Comparison of ENCODE assay signal across 18 cellular contexts in the genomic region with DNA sequence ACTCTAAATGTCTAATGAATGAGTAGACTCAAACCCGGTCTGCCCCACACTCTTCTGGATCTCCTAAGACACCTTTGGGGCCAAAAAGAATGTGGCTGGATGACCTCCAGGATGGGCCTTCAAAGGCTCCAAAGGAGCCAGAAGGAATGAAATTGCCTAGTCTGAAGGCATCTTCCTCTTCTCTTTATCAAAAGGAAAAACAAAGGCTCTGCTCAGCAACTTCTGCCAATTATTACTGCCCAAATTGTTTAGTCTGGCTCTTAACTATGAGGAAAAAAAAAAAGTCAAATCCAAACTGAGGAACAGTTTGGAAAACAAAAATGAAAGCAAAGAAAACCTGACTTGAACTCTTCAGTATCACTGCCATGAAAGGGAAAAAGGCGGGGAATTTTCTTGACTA.
DNase-seq lines count a peak whose midpoint lies in the region; ATAC-seq, FAIRE-seq and TF ChIP-seq lines count a peak whose summit lies in the region.
"Had no signal": no experiment of that assay in that cellular context is flagged by ENCODE, and none has a peak within 500 bp of the region (broad histone marks: within the 10 kb centered on the region; RNA-seq: fewer than 3 reads in every experiment).

No MANE protein-coding gene starts in this region.

- no peaks in the 10 kb centered on the region for H3K79me2 ChIP-seq in astrocyte (ENCODE audit: insufficient read depth, low read length)

- peaks cover 10 to 15% of the 10 kb centered on the region in 2 donors for H3K9me3 Mint-ChIP-seq in activated naive CD4-positive, alpha-beta T cell treated with anti-CD3 and anti-CD28 coated beads, Interleukin-2, amount 50 U/mL, for 72 hours
- H3K9me3 Mint-ChIP-seq in activated naive CD4-positive, alpha-beta T cell treated with anti-CD3 and anti-CD28 coated beads for 36 hours: peaks cover 9% of the 10 kb centered on the region
- H3K9me3 Mint-ChIP-seq in astrocyte (ENCODE audit: unreplicated experiment): peaks cover 3% of the 10 kb centered on the region
- peaks cover 7% of the 10 kb centered on the region for H3K9me3 Mint-ChIP-seq in stimulated activated memory B cell treated with anti-CD40 and anti-IgM and Interleukin-4, amounts not matched to agents 10 μg/mL and 1 μg/mL and 100 μg/mL, for 72 hours

- H3K4me1 Mint-ChIP-seq in activated naive CD4-positive, alpha-beta T cell treated with anti-CD3 and anti-CD28 coated beads for 36 hours (ENCODE audit: low read depth): peaks cover 3% of the 10 kb centered on the region
- H3K4me1 Mint-ChIP-seq in astrocyte (ENCODE audit: low read depth, unreplicated experiment): peaks cover 6% of the 10 kb centered on the region
- peaks cover 5% of the 10 kb centered on the region for H3K4me1 Mint-ChIP-seq in stimulated activated memory B cell treated with anti-CD40 and anti-IgM and Interleukin-4, amounts not matched to agents 10 μg/mL and 1 μg/mL and 100 μg/mL, for 72 hours
- H3K4me1 Mint-ChIP-seq: CD8-positive, alpha-beta memory T cell had no signal

- H3K27me3 ChIP-seq in astrocyte (ENCODE audit: insufficient read depth, low read length): no peaks in the 10 kb centered on the region
- H3K27me3 ChIP-seq: BLaER1 had no signal

- no peak for FAIRE-seq in astrocyte (lab: Jason Lieb, UNC)
- FAIRE-seq: GM19239 had no signal

- no peak for DNase-seq in activated naive CD4-positive, alpha-beta T cell treated with anti-CD3 and anti-CD28 coated beads, Interleukin-2, amount 50 U/mL, for 72 hours (ENCODE audit: low spot score in 2 of 2)
- no peak for DNase-seq in activated naive CD4-positive, alpha-beta T cell treated with anti-CD3 and anti-CD28 coated beads for 36 hours
- DNase-seq in astrocyte (ENCODE audit: low read depth) (peak; percentile 20), medulla oblongata (ENCODE audit: extremely low spot score) (peak; percentile 8), DMS153 (lab: John Stamatoyannopoulos, UW) (no peak), SK-N-DZ (ENCODE audit: low spot score) (no peak)
- DNase-seq: Caco-2; CD8-positive, alpha-beta memory T cell; DMS53; GF-D8; GOT3; H9 had no signal

- H3K9ac ChIP-seq in astrocyte (ENCODE audit: low read length): no peak overlapping the region
- H3K9ac ChIP-seq: BLaER1 had no signal

- CTCF ChIA-PET in activated naive CD4-positive, alpha-beta T cell treated with anti-CD3 and anti-CD28 coated beads for 36 hours (lab: Charles Lee): interaction anchor here (0.8 kb wide), 1 partner anchor 41 kb away, joined by 5 read pairs; no protein-coding TSS in a partner anchor

- H3K9me3 ChIP-seq in astrocyte (ENCODE audit: insufficient read depth, low read depth, low read length): no peaks in the 10 kb centered on the region
- H3K9me3 ChIP-seq: Caco-2 had no signal

- no peak for TF ChIP-seq CTCF in astrocyte (IDR thresholded peaks at IDR 0.05; ENCODE audit: insufficient read depth, low read depth, low read length)

- H3K4me1 ChIP-seq in astrocyte (ENCODE audit: insufficient read depth, low read length): no peaks in the 10 kb centered on the region
- H3K4me1 ChIP-seq: BLaER1, Caco-2 had no signal

- no peaks in the 10 kb centered on the region for H3K36me3 ChIP-seq in astrocyte (ENCODE audit: insufficient read depth, low read length)
- H3K36me3 ChIP-seq: BLaER1 had no signal

- peak overlapping the region; percentile 13 to 25 for H3K27ac Mint-ChIP-seq in activated naive CD4-positive, alpha-beta T cell treated with anti-CD3 and anti-CD28 coated beads, Interleukin-2, amount 50 U/mL, for 72 hours
- H3K27ac Mint-ChIP-seq in activated naive CD4-positive, alpha-beta T cell treated with anti-CD3 and anti-CD28 coated beads for 36 hours: no peak overlapping the region
- no peak overlapping the region for H3K27ac Mint-ChIP-seq in astrocyte (ENCODE audit: unreplicated experiment)
- H3K27ac Mint-ChIP-seq in stimulated activated memory B cell treated with anti-CD40 and anti-IgM and Interleukin-4, amounts not matched to agents 10 μg/mL and 1 μg/mL and 100 μg/mL, for 72 hours: peak overlapping the region; percentile 0
- H3K27ac Mint-ChIP-seq: CD8-positive, alpha-beta memory T cell had no signal

- no peaks in the 10 kb centered on the region for H3K27me3 Mint-ChIP-seq in activated naive CD4-positive, alpha-beta T cell treated with anti-CD3 and anti-CD28 coated beads for 36 hours (ENCODE audit: low read depth)
- H3K27me3 Mint-ChIP-seq in astrocyte (ENCODE audit: low read depth, unreplicated experiment): no peaks in the 10 kb centered on the region
- no peaks in the 10 kb centered on the region for H3K27me3 Mint-ChIP-seq in stimulated activated memory B cell treated with anti-CD40 and anti-IgM and Interleukin-4, amounts not matched to agents 10 μg/mL and 1 μg/mL and 100 μg/mL, for 72 hours

- no peaks in the 10 kb centered on the region for H4K20me1 ChIP-seq in astrocyte (ENCODE audit: insufficient read depth, low read length)
- H4K20me1 ChIP-seq: BLaER1 had no signal

- no peak overlapping the region for H3K27ac ChIP-seq in astrocyte (ENCODE audit: low read depth, low read length)
- H3K27ac ChIP-seq: 22Rv1, BLaER1, HL-60 had no signal

- no peak overlapping the region for H3K4me2 ChIP-seq in astrocyte (ENCODE audit: low read length)
- H3K4me2 ChIP-seq: BLaER1 had no signal

- H2AFZ ChIP-seq in astrocyte (ENCODE audit: low read depth, low read length): no peak overlapping the region

- H3K36me3 Mint-ChIP-seq in activated naive CD4-positive, alpha-beta T cell treated with anti-CD3 and anti-CD28 coated beads, Interleukin-2, amount 50 U/mL, for 72 hours: peaks cover 15 to 28% of the 10 kb centered on the region in 2 donors
- H3K36me3 Mint-ChIP-seq in activated naive CD4-positive, alpha-beta T cell treated with anti-CD3 and anti-CD28 coated beads for 36 hours (ENCODE audit: low read depth): no peaks in the 10 kb centered on the region
- H3K36me3 Mint-ChIP-seq in astrocyte (ENCODE audit: low read depth, unreplicated experiment): peaks cover 24% of the 10 kb centered on the region
- peaks cover 75% of the 10 kb centered on the region for H3K36me3 Mint-ChIP-seq in stimulated activated memory B cell treated with anti-CD40 and anti-IgM and Interleukin-4, amounts not matched to agents 10 μg/mL and 1 μg/mL and 100 μg/mL, for 72 hours

- intact Hi-C loops in activated naive CD4-positive, alpha-beta T cell treated with anti-CD3 and anti-CD28 coated beads for 36 hours (cut with micrococcal nuclease): no loop called here

- H3K4me3 ChIP-seq in astrocyte (ENCODE audit: insufficient read depth, low read depth, low read length): no peak overlapping the region
- H3K4me3 ChIP-seq: BLaER1 had no signal

- ATAC-seq in activated naive CD4-positive, alpha-beta T cell treated with anti-CD3 and anti-CD28 coated beads, Interleukin-2, amount 50 U/mL, for 72 hours: no peak
- no peak for ATAC-seq in stimulated activated memory B cell treated with anti-CD40 and anti-IgM and Interleukin-4, amounts not matched to agents 10 μg/mL and 1 μg/mL and 100 μg/mL, for 72 hours
- ATAC-seq in HG03196 (IDR thresholded peaks at IDR 0.05; ENCODE audit: unreplicated experiment): no peak

- H3K4me3 Mint-ChIP-seq in activated naive CD4-positive, alpha-beta T cell treated with anti-CD3 and anti-CD28 coated beads for 36 hours: no peak overlapping the region
- no peak overlapping the region for H3K4me3 Mint-ChIP-seq in astrocyte (ENCODE audit: unreplicated experiment)
- no peak overlapping the region for H3K4me3 Mint-ChIP-seq in stimulated activated memory B cell treated with anti-CD40 and anti-IgM and Interleukin-4, amounts not matched to agents 10 μg/mL and 1 μg/mL and 100 μg/mL, for 72 hours
- H3K4me3 Mint-ChIP-seq: CD8-positive, alpha-beta memory T cell; H9 had no signal

Comparison
In these comparisons a context has a peak if more than half of its experiments do, and no peak if none do; other contexts are left out.
1. H3K27ac Mint-ChIP-seq: peak in activated naive CD4-positive, alpha-beta T cell treated with anti-CD3 and anti-CD28 coated beads, Interleukin-2, amount 50 U/mL, for 72 hours (2 of 2) and stimulated activated memory B cell treated with anti-CD40 and anti-IgM and Interleukin-4, amounts not matched to agents 10 μg/mL and 1 μg/mL and 100 μg/mL, for 72 hours (single experiment); none in activated naive CD4-positive, alpha-beta T cell treated with anti-CD3 and anti-CD28 coated beads for 36 hours (single experiment) and astrocyte (single experiment).
2. DNase-seq: peak in astrocyte (single experiment) and medulla oblongata (single experiment); none in activated naive CD4-positive, alpha-beta T cell treated with anti-CD3 and anti-CD28 coated beads, Interleukin-2, amount 50 U/mL, for 72 hours (0 of 2), activated naive CD4-positive, alpha-beta T cell treated with anti-CD3 and anti-CD28 coated beads for 36 hours (single experiment), DMS153 (single experiment) and SK-N-DZ (single experiment).